ENCODE assay signal across 30 cellular contexts in genomic region chr2:180542510-180542909, GRCh38.
"Had no signal": no experiment of that assay in that cellular context is flagged by ENCODE, and none has a peak within 500 bp of the region (broad histone marks: within the 10 kb centered on the region; RNA-seq: fewer than 3 reads in every experiment).

No MANE protein-coding gene starts in this region.

- H3K9me3 Mint-ChIP-seq: activated CD4-positive, alpha-beta memory T cell treated with anti-CD3 and anti-CD28 coated beads, Interleukin-2, amount 10 ng/mL, durations not matched to agents 7 days and 5 days; activated naive CD8-positive, alpha-beta T cell treated with anti-CD3 and anti-CD28 coated beads for 36 hours; central memory CD8-positive, alpha-beta T cell had no signal

- H3K27me3 Mint-ChIP-seq: activated CD4-positive, alpha-beta memory T cell treated with anti-CD3 and anti-CD28 coated beads, Interleukin-2, amount 10 ng/mL, durations not matched to agents 7 days and 5 days had no signal

- H3K36me3 Mint-ChIP-seq: activated CD8-positive, alpha-beta memory T cell treated with anti-CD3 and anti-CD28 coated beads, Interleukin-2, amount 10 ng/mL, durations not matched to agents 7 days and 5 days; activated naive CD8-positive, alpha-beta T cell treated with anti-CD3 and anti-CD28 coated beads for 36 hours had no signal

- H3K27ac Mint-ChIP-seq: activated CD4-positive, alpha-beta memory T cell treated with anti-CD3 and anti-CD28 coated beads, Interleukin-2, amount 10 ng/mL, durations not matched to agents 7 days and 5 days; activated CD8-positive, alpha-beta memory T cell treated with anti-CD3 and anti-CD28 coated beads, Interleukin-2, amount 10 ng/mL, durations not matched to agents 7 days and 5 days; activated naive CD8-positive, alpha-beta T cell treated with anti-CD3 and anti-CD28 coated beads for 36 hours had no signal

- H3K4me3 Mint-ChIP-seq: activated CD4-positive, alpha-beta memory T cell treated with anti-CD3 and anti-CD28 coated beads, Interleukin-2, amount 10 ng/mL, durations not matched to agents 7 days and 5 days; activated CD8-positive, alpha-beta memory T cell treated with anti-CD3 and anti-CD28 coated beads, Interleukin-2, amount 10 ng/mL, durations not matched to agents 7 days and 5 days; activated naive CD8-positive, alpha-beta T cell treated with anti-CD3 and anti-CD28 coated beads for 36 hours; central memory CD8-positive, alpha-beta T cell had no signal

- DNase-seq: activated CD4-positive, alpha-beta memory T cell treated with anti-CD3 and anti-CD28 coated beads, Interleukin-2, amount 10 ng/mL, durations not matched to agents 7 days and 5 days; activated CD4-positive, alpha-beta T cell treated with anti-CD3 and anti-CD28 coated beads for 1 hour; activated CD4-positive, alpha-beta T cell treated with anti-CD3 and anti-CD28 coated beads for 48 hours; activated CD4-positive, CD25-positive, alpha-beta regulatory T cell; activated CD8-positive, alpha-beta memory T cell treated with anti-CD3 and anti-CD28 coated beads for 24 hours; activated CD8-positive, alpha-beta memory T cell treated with anti-CD3 and anti-CD28 coated beads, Interleukin-2, amount 10 ng/mL, durations not matched to agents 7 days and 5 days; activated CD8-positive, alpha-beta memory T cell treated with anti-CD3 and anti-CD28 coated beads, Interleukin-2, amount 50 U/mL, for 48 hours; activated effector memory CD4-positive, alpha-beta T cell treated with Interleukin-2 at 50 U/mL for 16 hours; activated naive CD4-positive, alpha-beta T cell; activated naive CD4-positive, alpha-beta T cell treated with anti-CD3 and anti-CD28 coated beads, Interleukin-2, amount 50 U/mL, for 16 hours; activated naive CD8-positive, alpha-beta T cell treated with anti-CD3 and anti-CD28 coated beads for 36 hours; activated T-cell treated with anti-CD3 and anti-CD28 coated beads, Interleukin-2, amount 50 U/mL, for 48 hours; amniotic stem cell; MM.1S; MV-4-11; NCI-H1092 treated with DMSO at 0.1 percent for 48 hours; NCI-H1436 treated with DMSO at 0.1 percent for 48 hours; NCI-H187 treated with DMSO at 0.1 percent for 48 hours; NCI-H2081 treated with DMSO at 0.1 percent for 48 hours; NCI-H2171; NCI-H510A; NCI-H526; SHP77; SJCRH30; SW 1271; T-helper 1 cell; T-helper 2 cell; T-helper 9 cell; WERI-Rb-1 had no signal

- H3K4me1 Mint-ChIP-seq: activated CD4-positive, alpha-beta memory T cell treated with anti-CD3 and anti-CD28 coated beads, Interleukin-2, amount 10 ng/mL, durations not matched to agents 7 days and 5 days; activated CD8-positive, alpha-beta memory T cell treated with anti-CD3 and anti-CD28 coated beads, Interleukin-2, amount 10 ng/mL, durations not matched to agents 7 days and 5 days; activated naive CD8-positive, alpha-beta T cell treated with anti-CD3 and anti-CD28 coated beads for 36 hours; central memory CD8-positive, alpha-beta T cell had no signal
